In genomic region chr19:39351537-39352037, GRCh38 we compare ENCODE assay signal across 9 cellular contexts. TPM values are rescaled to one million over a fixed set of nuclear protein-coding genes. Genes with fewer than 3 reads are reported as not detected.
DNase-seq lines count a peak whose midpoint lies in the region; ATAC-seq and TF ChIP-seq lines count a peak whose summit lies in the region.
"Had no signal": no experiment of that assay in that cellular context is flagged by ENCODE, and none has a peak within 500 bp of the region (broad histone marks: within the 10 kb centered on the region; RNA-seq: fewer than 3 reads in every experiment).

No MANE protein-coding gene starts in this region.

- peaks cover 14 to 17% (median 16%) of the 10 kb centered on the region in 3 donors for H3K4me1 Mint-ChIP-seq in IgD-negative memory B cell
- H3K4me1 Mint-ChIP-seq in stimulated activated naive CD8-positive, alpha-beta T cell treated with anti-CD3 and anti-CD28 coated beads, Interleukin-15, amount 100 ng/mL, for 72 hours: peaks cover 40% of the 10 kb centered on the region

- peak; percentile 72 for DNase-seq in activated CD4-positive, alpha-beta T cell treated with anti-CD3 and anti-CD28 coated beads for 48 hours
- no peak for DNase-seq in activated CD4-positive, alpha-beta T cell treated with anti-CD3 and anti-CD28 coated beads for 1 hour
- peak; percentile 60 to 62 for DNase-seq in erythroblast (lab: John Stamatoyannopoulos, UW)
- peak; percentile 50 to 64 for DNase-seq in stimulated activated naive CD8-positive, alpha-beta T cell treated with anti-CD3 and anti-CD28 coated beads, Interleukin-15, amount 100 ng/mL, for 72 hours
- DNase-seq in NOMO-1 treated with dmso at 0.1 percent for 144 hours (lab: John Stamatoyannopoulos, UW; ENCODE audit: unreplicated experiment): no peak
- DNase-seq in SK-N-DZ (ENCODE audit: low spot score): no peak
- DNase-seq: NCI-H345 had no signal

- peak overlapping the region; percentile 79 to 95 (median 88) for H3K27ac Mint-ChIP-seq in IgD-negative memory B cell
- peak overlapping the region; percentile 67 to 85 for H3K27ac Mint-ChIP-seq in stimulated activated naive CD8-positive, alpha-beta T cell treated with anti-CD3 and anti-CD28 coated beads, Interleukin-15, amount 100 ng/mL, for 72 hours

- TF ChIP-seq POLR2A in erythroblast (IDR thresholded peaks at IDR 0.05; ENCODE audit: low read length): no peak

- peak overlapping the region in 2 of 4 donors; percentile 55 to 62 for H3K4me3 Mint-ChIP-seq in IgD-negative memory B cell
- H3K4me3 Mint-ChIP-seq in stimulated activated naive CD8-positive, alpha-beta T cell treated with anti-CD3 and anti-CD28 coated beads, Interleukin-15, amount 100 ng/mL, for 72 hours: peak overlapping the region in 1 of 2 donors; percentile 31

- H3K9me3 Mint-ChIP-seq in IgD-negative memory B cell: no peaks in the 10 kb centered on the region
- no peaks in the 10 kb centered on the region for H3K9me3 Mint-ChIP-seq in stimulated activated naive CD8-positive, alpha-beta T cell treated with anti-CD3 and anti-CD28 coated beads, Interleukin-15, amount 100 ng/mL, for 72 hours

- no peaks in the 10 kb centered on the region for H3K27me3 Mint-ChIP-seq in IgD-negative memory B cell
- no peaks in the 10 kb centered on the region for H3K27me3 Mint-ChIP-seq in stimulated activated naive CD8-positive, alpha-beta T cell treated with anti-CD3 and anti-CD28 coated beads, Interleukin-15, amount 100 ng/mL, for 72 hours

- peaks cover 15% of the 10 kb centered on the region for H3K36me3 Mint-ChIP-seq in IgD-negative memory B cell

- peak; percentile 98 for ATAC-seq in stimulated activated naive CD8-positive, alpha-beta T cell treated with anti-CD3 and anti-CD28 coated beads, Interleukin-15, amount 100 ng/mL, for 72 hours
- ATAC-seq in GM21390 (IDR thresholded peaks at IDR 0.05; ENCODE audit: unreplicated experiment): no peak

RNA-seq across cellular contexts. Expression of gene SAMD4B, which starts 9.4 kb away (rescaled TPM):
- polyA plus RNA-seq in IgD-negative memory B cell: 22.2 TPM
- 59.3 and 63.7 TPM in 2 replicates for polyA plus RNA-seq in SK-N-DZ (2014; cell fraction: cytosol; rRNA removed)
- polyA plus RNA-seq in SK-N-DZ (2014; cell fraction: nucleus; rRNA removed): 22.7 and 55.0 TPM in 2 replicates

RNA-seq across cellular contexts. Expression of gene GMFG, which starts 15.7 kb away (rescaled TPM):
- polyA plus RNA-seq in IgD-negative memory B cell: 719 TPM
- polyA plus RNA-seq in SK-N-DZ (2014; cell fraction: cytosol; rRNA removed): not detected in 2 replicates
- polyA plus RNA-seq in SK-N-DZ (2014; cell fraction: nucleus; rRNA removed): not detected in 2 replicates

RNA-seq across cellular contexts. Expression of gene LRFN1, which starts 30.9 kb away (rescaled TPM):
- 2.2 TPM for polyA plus RNA-seq in IgD-negative memory B cell
- 1.9 and 3.1 TPM in 2 replicates for polyA plus RNA-seq in SK-N-DZ (2014; cell fraction: cytosol; rRNA removed)
- 1.2 and 1.7 TPM in 2 replicates for polyA plus RNA-seq in SK-N-DZ (2014; cell fraction: nucleus; rRNA removed)

RNA-seq across cellular contexts. Expression of gene PAF1, which starts 39.3 kb away (rescaled TPM):
- polyA plus RNA-seq in IgD-negative memory B cell: 64.1 TPM
- 22.7 and 24.5 TPM in 2 replicates for polyA plus RNA-seq in SK-N-DZ (2014; cell fraction: cytosol; rRNA removed)
- polyA plus RNA-seq in SK-N-DZ (2014; cell fraction: nucleus; rRNA removed): 20.1 and 24.0 TPM in 2 replicates

RNA-seq across cellular contexts. Expression of gene MED29, which starts 39.6 kb away (rescaled TPM):
- polyA plus RNA-seq in IgD-negative memory B cell: 68.7 TPM
- polyA plus RNA-seq in SK-N-DZ (2014; cell fraction: cytosol; rRNA removed): 22.6 and 23.4 TPM in 2 replicates
- 5.6 and 6.3 TPM in 2 replicates for polyA plus RNA-seq in SK-N-DZ (2014; cell fraction: nucleus; rRNA removed)

Comparison
In these comparisons a context has a peak if more than half of its experiments do, and no peak if none do; other contexts are left out.
1. DNase-seq: peak in activated CD4-positive, alpha-beta T cell treated with anti-CD3 and anti-CD28 coated beads for 48 hours (single experiment), erythroblast (2 of 2) and stimulated activated naive CD8-positive, alpha-beta T cell treated with anti-CD3 and anti-CD28 coated beads, Interleukin-15, amount 100 ng/mL, for 72 hours (2 of 2); none in activated CD4-positive, alpha-beta T cell treated with anti-CD3 and anti-CD28 coated beads for 1 hour (single experiment), NOMO-1 treated with dmso at 0.1 percent for 144 hours (single experiment) and SK-N-DZ (single experiment).